In the genomic region with DNA sequence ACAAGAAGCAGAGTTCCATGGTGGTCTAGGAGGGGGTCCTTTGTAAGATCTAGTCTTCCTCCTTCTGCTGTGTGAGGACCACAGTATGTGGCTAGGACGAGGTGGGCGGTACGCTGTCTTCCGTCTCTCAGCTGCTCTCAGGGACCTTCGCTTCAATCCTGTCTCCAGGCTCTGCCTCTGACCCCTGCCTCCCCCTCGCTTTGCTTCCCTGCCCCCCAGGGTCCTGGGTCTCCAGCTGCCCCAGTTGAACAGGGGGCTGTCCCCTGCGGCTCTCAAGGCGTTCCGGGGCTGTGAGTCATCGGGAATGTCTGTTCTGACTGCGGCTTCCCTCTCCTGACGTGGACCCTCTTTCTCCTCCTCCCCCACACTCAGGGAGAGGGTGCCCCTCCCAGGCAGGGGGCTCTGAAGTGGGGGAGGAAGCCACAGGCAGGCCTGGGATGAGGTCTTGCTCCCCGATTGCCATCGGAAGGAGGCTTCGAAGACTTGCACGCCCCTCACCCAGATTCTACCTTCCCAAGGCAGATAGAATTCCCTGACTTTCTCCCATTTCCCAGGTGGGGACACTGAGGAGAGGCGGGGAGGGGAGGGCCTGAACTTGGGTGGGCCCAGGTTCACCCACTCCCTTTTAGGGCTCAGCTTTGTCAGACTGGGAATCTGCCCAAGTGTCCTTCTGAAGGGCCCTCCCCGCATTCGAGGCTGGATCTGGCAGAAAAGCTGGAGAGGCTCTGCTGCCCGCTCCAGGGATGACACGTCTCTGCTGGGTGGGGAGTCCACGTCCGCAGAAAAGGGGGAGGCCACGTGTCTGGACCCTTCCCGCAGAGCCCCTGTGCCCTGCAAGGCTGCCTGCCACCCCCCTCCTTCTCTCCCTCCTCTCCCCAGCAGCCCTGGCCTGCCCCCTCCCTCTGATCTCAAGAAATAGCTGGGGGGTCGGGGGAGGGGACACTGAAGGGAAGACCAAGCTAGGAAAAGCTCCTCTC, we compare ENCODE assay signal across 9 cellular contexts. TPM values are rescaled to one million over a fixed set of nuclear protein-coding genes. Genes with fewer than 3 reads are reported as not detected.
DNase-seq lines count a peak whose midpoint lies in the region; ATAC-seq and TF ChIP-seq lines count a peak whose summit lies in the region.
"Had no signal": no experiment of that assay in that cellular context is flagged by ENCODE, and none has a peak within 500 bp of the region (broad histone marks: within the 10 kb centered on the region; RNA-seq: fewer than 3 reads in every experiment).

No MANE protein-coding gene starts in this region.

- 36 to 38% methylated on average over 25 to 26 of the region's 26 CpGs for WGBS in heart right ventricle, 2 donors

- DNase-seq in ELR (ENCODE audit: low read depth) (peak; percentile 99), WERI-Rb-1 (peak; percentile 42), heart right ventricle (peak; percentile 63 to 72), retina (peak; percentile 67), globus pallidus (ENCODE audit: low spot score) (no peak), inferior parietal cortex (ENCODE audit: extremely low spot score) (no peak), LoVo (ENCODE audit: low spot score) (no peak), caudate nucleus (lab: John Stamatoyannopoulos, UW) (no peak)
- DNase-seq: T-helper 2 cell had no signal

- H3K27ac ChIP-seq in WERI-Rb-1, result peak overlapping the region; percentile 58
- H3K27ac ChIP-seq in heart right ventricle, result peak overlapping the region; percentile 63 to 90 (median 82)
- no peak overlapping the region for H3K27ac ChIP-seq in caudate nucleus (ENCODE audit: low read depth, low read length)

- TF ChIP-seq CTCF in WERI-Rb-1 (IDR thresholded peaks at IDR 0.05; ENCODE audit: low read depth, low read length) (no peak), heart right ventricle (IDR thresholded peaks at IDR 0.05) (no peak)

- intact Hi-C loops in heart right ventricle (cut with DNase I), result no loop called here

- peaks cover 3 to 76% (median 43%) of the 10 kb centered on the region in 9 donors for H3K4me1 ChIP-seq in heart right ventricle

- H3K9me3 ChIP-seq in WERI-Rb-1 (ENCODE audit: severe bottlenecking) (no peaks in the 10 kb centered on the region), heart right ventricle (no peaks in the 10 kb centered on the region)

- H3K27me3 ChIP-seq in WERI-Rb-1 (ENCODE audit: insufficient read depth, low read depth, severe bottlenecking) (no peaks in the 10 kb centered on the region), heart right ventricle (peaks cover 0 to 33% (median 27%) of the 10 kb centered on the region in 7 donors)

- H3K36me3 ChIP-seq in WERI-Rb-1 (no peaks in the 10 kb centered on the region), heart right ventricle (no peaks in the 10 kb centered on the region)

- peak; percentile 46 to 73 (median 64) for ATAC-seq in heart right ventricle

- H3K4me3 ChIP-seq in WERI-Rb-1 (ENCODE audit: low read depth, low read length) (no peak overlapping the region), heart right ventricle (peak overlapping the region in 1 of 10 donors; percentile 8)

RNA-seq across cellular contexts. Expression of a gene that starts 9.1 kb away (rescaled TPM):
- 100 to 1,000 TPM in 1 of 10 donors, 10 to 100 TPM in 9; 31.7 to 455 (median 45.9) TPM for total RNA-seq in heart right ventricle
- 10 to 100 TPM; 30.2 to 81.5 TPM for polyA plus RNA-seq in heart right ventricle

RNA-seq across cellular contexts. Expression of a gene that starts 44.7 kb away (rescaled TPM):
- total RNA-seq in heart right ventricle, result 100 to 1,000 TPM; 136 to 204 (median 158) TPM
- 100 to 1,000 TPM; 137 to 314 TPM for polyA plus RNA-seq in heart right ventricle

Comparison
In these comparisons a context has a peak if more than half of its experiments do, and no peak if none do; other contexts are left out.
1. DNase-seq: peak in ELR (single experiment), WERI-Rb-1 (single experiment), heart right ventricle (2 of 2) and retina (single experiment); none in globus pallidus (single experiment), inferior parietal cortex (single experiment), LoVo (single experiment) and caudate nucleus (0 of 61).